Comparison of ENCODE assay signal across 21 cellular contexts in the genomic region with DNA sequence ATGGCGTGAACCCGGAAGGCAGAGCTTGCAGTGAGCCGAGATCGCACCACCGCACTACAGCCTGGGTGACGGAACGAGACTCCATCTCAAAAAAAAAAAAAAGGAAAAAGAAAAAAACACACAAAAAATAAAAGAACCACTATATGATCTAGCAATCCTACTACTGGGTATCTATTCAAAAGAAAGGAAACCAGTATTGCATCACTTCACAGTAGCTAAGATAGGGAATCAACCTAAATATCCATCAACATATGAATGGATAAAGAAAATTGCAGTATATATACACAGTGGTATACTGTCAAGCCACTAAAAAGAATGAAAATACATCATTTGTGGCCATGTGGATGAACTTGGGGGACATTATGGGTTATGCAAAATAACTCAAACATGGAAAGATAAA. TPM values are rescaled to one million over a fixed set of nuclear protein-coding genes. Genes with fewer than 3 reads are reported as not detected.
DNase-seq lines count a peak whose midpoint lies in the region; ATAC-seq and TF ChIP-seq lines count a peak whose summit lies in the region.
"Had no signal": no experiment of that assay in that cellular context is flagged by ENCODE, and none has a peak within 500 bp of the region (broad histone marks: within the 10 kb centered on the region; RNA-seq: fewer than 3 reads in every experiment).

No MANE protein-coding gene starts in this region.

- POLR2A ChIA-PET in activated CD8-positive, alpha-beta T cell treated with anti-CD3 and anti-CD28 coated beads for 36 hours (lab: Charles Lee) = interaction anchor here (0.6 kb wide), 1 partner anchor 45 kb away, joined by 3 read pairs; no protein-coding TSS in a partner anchor
- POLR2A ChIA-PET in activated CD8-positive, alpha-beta T cell treated with anti-CD3 and anti-CD28 coated beads, Interleukin-2, amount 10 ng/mL, durations not matched to agents 7 days and 5 days (lab: Charles Lee) = interaction anchor here (1.5 kb wide), 1 partner anchor 38 kb away, joined by 4 read pairs; the partner anchor contains the start of gene METTL21A

- no peak for ATAC-seq in activated CD8-positive, alpha-beta T cell treated with anti-CD3 and anti-CD28 coated beads for 36 hours
- no peak for ATAC-seq in activated CD8-positive, alpha-beta T cell treated with anti-CD3 and anti-CD28 coated beads, Interleukin-2, amount 10 ng/mL, durations not matched to agents 7 days and 5 days
- no peak for ATAC-seq in natural killer cell
- no peak for ATAC-seq in natural killer cell treated with Interleukin-12 subunit alpha and Interleukin-12 subunit beta and Interleukin-15 and Interleukin-18, amount 100 ng/mL, for 72 hours
- no peak for ATAC-seq in activated T-helper 17 cell treated with anti-CD3 and anti-CD28 coated beads, Interleukin-2, amount 50 U/mL, for 72 hours (replicated peaks)
- no peak for ATAC-seq in HG03175 (IDR thresholded peaks at IDR 0.05; ENCODE audit: unreplicated experiment)
- ATAC-seq: HCT116 had no signal

- intact Hi-C loops in activated CD8-positive, alpha-beta T cell treated with anti-CD3 and anti-CD28 coated beads for 36 hours (cut with micrococcal nuclease) = no loop called here
- intact Hi-C loops in natural killer cell (cut with micrococcal nuclease) = no loop called here

- peaks cover 18% of the 10 kb centered on the region for H3K4me1 Mint-ChIP-seq in activated CD8-positive, alpha-beta T cell treated with anti-CD3 and anti-CD28 coated beads for 36 hours (ENCODE audit: low read depth)
- H3K4me1 Mint-ChIP-seq in activated CD8-positive, alpha-beta T cell treated with anti-CD3 and anti-CD28 coated beads, Interleukin-2, amount 10 ng/mL, durations not matched to agents 7 days and 5 days (ENCODE audit: low read depth) = peaks cover 3% of the 10 kb centered on the region
- peaks cover 16 to 20% of the 10 kb centered on the region in 2 donors for H3K4me1 Mint-ChIP-seq in natural killer cell
- peaks cover 14 to 19% of the 10 kb centered on the region in 2 donors for H3K4me1 Mint-ChIP-seq in natural killer cell treated with Interleukin-12 subunit alpha and Interleukin-12 subunit beta and Interleukin-15 and Interleukin-18, amount 100 ng/mL, for 72 hours (ENCODE audit: low read depth in 2 of 2)
- H3K4me1 Mint-ChIP-seq in activated T-helper 17 cell treated with anti-CD3 and anti-CD28 coated beads, Interleukin-2, amount 50 U/mL, for 72 hours = peaks cover 23% of the 10 kb centered on the region
- H3K4me1 Mint-ChIP-seq in progenitor cell of endocrine pancreas (ENCODE audit: low read depth) = peaks cover 4% of the 10 kb centered on the region

- no peaks in the 10 kb centered on the region for H3K27me3 Mint-ChIP-seq in activated CD8-positive, alpha-beta T cell treated with anti-CD3 and anti-CD28 coated beads for 36 hours
- no peaks in the 10 kb centered on the region for H3K27me3 Mint-ChIP-seq in activated CD8-positive, alpha-beta T cell treated with anti-CD3 and anti-CD28 coated beads, Interleukin-2, amount 10 ng/mL, durations not matched to agents 7 days and 5 days (ENCODE audit: low read depth)
- no peaks in the 10 kb centered on the region for H3K27me3 Mint-ChIP-seq in natural killer cell (ENCODE audit: low read depth in 2 of 2)
- no peaks in the 10 kb centered on the region for H3K27me3 Mint-ChIP-seq in natural killer cell treated with Interleukin-12 subunit alpha and Interleukin-12 subunit beta and Interleukin-15 and Interleukin-18, amount 100 ng/mL, for 72 hours
- no peaks in the 10 kb centered on the region for H3K27me3 Mint-ChIP-seq in activated T-helper 17 cell treated with anti-CD3 and anti-CD28 coated beads, Interleukin-2, amount 50 U/mL, for 72 hours
- H3K27me3 Mint-ChIP-seq in progenitor cell of endocrine pancreas = no peaks in the 10 kb centered on the region

- no peak for DNase-seq in activated CD8-positive, alpha-beta T cell treated with anti-CD3 and anti-CD28 coated beads for 36 hours
- no peak for DNase-seq in activated CD8-positive, alpha-beta T cell treated with anti-CD3 and anti-CD28 coated beads, Interleukin-2, amount 10 ng/mL, durations not matched to agents 7 days and 5 days
- no peak for DNase-seq in natural killer cell
- DNase-seq in natural killer cell treated with Interleukin-12 subunit alpha and Interleukin-12 subunit beta and Interleukin-15 and Interleukin-18, amount 100 ng/mL, for 72 hours (ENCODE audit: low spot score) = no peak
- no peak for DNase-seq in progenitor cell of endocrine pancreas (ENCODE audit: low spot score, unreplicated experiment)
- DNase-seq in NCI-H2107 (lab: John Stamatoyannopoulos, UW) = no peak
- DNase-seq: 8988T, ACHN, BE2C, KBM-7, MV-4-11, NCI-H1105, NCI-H146, NCI-H1930, NCI-H446 treated with DMSO at 0.1 percent for 48 hours, NCI-H526 treated with DMSO at 0.1 percent for 48 hours, Right ventricle myocardium superior, RPMI8226 had no signal

- no peak overlapping the region for H3K4me3 Mint-ChIP-seq in activated CD8-positive, alpha-beta T cell treated with anti-CD3 and anti-CD28 coated beads for 36 hours
- H3K4me3 Mint-ChIP-seq in activated CD8-positive, alpha-beta T cell treated with anti-CD3 and anti-CD28 coated beads, Interleukin-2, amount 10 ng/mL, durations not matched to agents 7 days and 5 days = no peak overlapping the region
- H3K4me3 Mint-ChIP-seq in natural killer cell (no peak overlapping the region), progenitor cell of endocrine pancreas (ENCODE audit: low read depth) (no peak overlapping the region)
- no peak overlapping the region for H3K4me3 Mint-ChIP-seq in natural killer cell treated with Interleukin-12 subunit alpha and Interleukin-12 subunit beta and Interleukin-15 and Interleukin-18, amount 100 ng/mL, for 72 hours
- H3K4me3 Mint-ChIP-seq in activated T-helper 17 cell treated with anti-CD3 and anti-CD28 coated beads, Interleukin-2, amount 50 U/mL, for 72 hours = no peak overlapping the region

- peaks cover 90% of the 10 kb centered on the region for H3K36me3 Mint-ChIP-seq in activated CD8-positive, alpha-beta T cell treated with anti-CD3 and anti-CD28 coated beads for 36 hours (ENCODE audit: low read depth)
- H3K36me3 Mint-ChIP-seq in activated CD8-positive, alpha-beta T cell treated with anti-CD3 and anti-CD28 coated beads, Interleukin-2, amount 10 ng/mL, durations not matched to agents 7 days and 5 days (ENCODE audit: low read depth) = peaks cover 86% of the 10 kb centered on the region
- peaks cover 8% of the 10 kb centered on the region for H3K36me3 Mint-ChIP-seq in natural killer cell
- peaks cover 50% of the 10 kb centered on the region for H3K36me3 Mint-ChIP-seq in natural killer cell treated with Interleukin-12 subunit alpha and Interleukin-12 subunit beta and Interleukin-15 and Interleukin-18, amount 100 ng/mL, for 72 hours
- peaks cover 99% of the 10 kb centered on the region for H3K36me3 Mint-ChIP-seq in activated T-helper 17 cell treated with anti-CD3 and anti-CD28 coated beads, Interleukin-2, amount 50 U/mL, for 72 hours (ENCODE audit: low read depth)
- H3K36me3 Mint-ChIP-seq in progenitor cell of endocrine pancreas (ENCODE audit: insufficient read depth) = peaks cover 71% of the 10 kb centered on the region

- peak overlapping the region; percentile 18 for H3K27ac Mint-ChIP-seq in activated CD8-positive, alpha-beta T cell treated with anti-CD3 and anti-CD28 coated beads for 36 hours
- H3K27ac Mint-ChIP-seq in activated CD8-positive, alpha-beta T cell treated with anti-CD3 and anti-CD28 coated beads, Interleukin-2, amount 10 ng/mL, durations not matched to agents 7 days and 5 days = no peak overlapping the region
- H3K27ac Mint-ChIP-seq in natural killer cell (peak overlapping the region; percentile 10 to 32), progenitor cell of endocrine pancreas (peak overlapping the region; percentile 4)
- H3K27ac Mint-ChIP-seq in natural killer cell treated with Interleukin-12 subunit alpha and Interleukin-12 subunit beta and Interleukin-15 and Interleukin-18, amount 100 ng/mL, for 72 hours = peak overlapping the region in 1 of 2 donors; percentile 26
- peak overlapping the region; percentile 76 for H3K27ac Mint-ChIP-seq in activated T-helper 17 cell treated with anti-CD3 and anti-CD28 coated beads, Interleukin-2, amount 50 U/mL, for 72 hours

- CTCF ChIA-PET in activated CD8-positive, alpha-beta T cell treated with anti-CD3 and anti-CD28 coated beads for 36 hours (lab: Charles Lee) = interaction anchor here (1.0 kb wide), 1 partner anchor 22 kb away, joined by 3 read pairs; no protein-coding TSS in a partner anchor
- CTCF ChIA-PET in activated CD8-positive, alpha-beta T cell treated with anti-CD3 and anti-CD28 coated beads, Interleukin-2, amount 10 ng/mL, durations not matched to agents 7 days and 5 days (lab: Charles Lee) = interaction anchor here (1.4 kb wide), 1 partner anchor 54 kb away, joined by 6 read pairs; no protein-coding TSS in a partner anchor

- H3K9me3 Mint-ChIP-seq in activated CD8-positive, alpha-beta T cell treated with anti-CD3 and anti-CD28 coated beads for 36 hours = peaks cover 11% of the 10 kb centered on the region
- peaks cover 12% of the 10 kb centered on the region for H3K9me3 Mint-ChIP-seq in activated CD8-positive, alpha-beta T cell treated with anti-CD3 and anti-CD28 coated beads, Interleukin-2, amount 10 ng/mL, durations not matched to agents 7 days and 5 days (ENCODE audit: insufficient read depth)
- no peaks in the 10 kb centered on the region for H3K9me3 Mint-ChIP-seq in natural killer cell
- H3K9me3 Mint-ChIP-seq in natural killer cell treated with Interleukin-12 subunit alpha and Interleukin-12 subunit beta and Interleukin-15 and Interleukin-18, amount 100 ng/mL, for 72 hours = no peaks in the 10 kb centered on the region
- no peaks in the 10 kb centered on the region for H3K9me3 Mint-ChIP-seq in activated T-helper 17 cell treated with anti-CD3 and anti-CD28 coated beads, Interleukin-2, amount 50 U/mL, for 72 hours
- H3K9me3 Mint-ChIP-seq in progenitor cell of endocrine pancreas (ENCODE audit: low read depth) = peaks cover 3% of the 10 kb centered on the region

- TF ChIP-seq CTCF in activated CD8-positive, alpha-beta T cell treated with anti-CD3 and anti-CD28 coated beads for 36 hours (IDR thresholded peaks at IDR 0.05) = no peak
- TF ChIP-seq CTCF in natural killer cell (IDR thresholded peaks at IDR 0.05) (no peak), progenitor cell of endocrine pancreas (IDR thresholded peaks at IDR 0.05; ENCODE audit: unreplicated experiment) (no peak)

RNA-seq across cellular contexts. Expression of gene METTL21A, which starts 37.9 kb away (rescaled TPM):
- 10 to 100 TPM; 28.9 to 30.7 TPM for total RNA-seq in activated CD8-positive, alpha-beta T cell treated with anti-CD3 and anti-CD28 coated beads for 36 hours
- total RNA-seq in activated CD8-positive, alpha-beta T cell treated with anti-CD3 and anti-CD28 coated beads, Interleukin-2, amount 10 ng/mL, durations not matched to agents 7 days and 5 days = 10 to 100 TPM; 22.9 TPM
- total RNA-seq in natural killer cell (10 to 100 TPM; 10.1 to 11.5 (median 11.0) TPM), progenitor cell of endocrine pancreas (31.2 and 32.6 TPM in 2 replicates)
- 10 to 100 TPM in 1 of 2 donors, 1 to 10 TPM in 1; 9.7 to 23.4 TPM for total RNA-seq in natural killer cell treated with Interleukin-12 subunit alpha and Interleukin-12 subunit beta and Interleukin-15 and Interleukin-18, amount 100 ng/mL, for 72 hours
- total RNA-seq in activated T-helper 17 cell treated with anti-CD3 and anti-CD28 coated beads, Interleukin-2, amount 50 U/mL, for 72 hours = 10 to 100 TPM; 10.8 to 20.4 TPM

RNA-seq across cellular contexts. Expression of gene CREB1, which starts 57.5 kb away (rescaled TPM):
- 10 to 100 TPM; 92.8 to 95.8 TPM for total RNA-seq in activated CD8-positive, alpha-beta T cell treated with anti-CD3 and anti-CD28 coated beads for 36 hours
- 100 to 1,000 TPM in 1 of 2 experiments, 10 to 100 TPM in 1; 87.6 to 103 TPM for total RNA-seq in activated CD8-positive, alpha-beta T cell treated with anti-CD3 and anti-CD28 coated beads, Interleukin-2, amount 10 ng/mL, durations not matched to agents 7 days and 5 days
- total RNA-seq in natural killer cell = 100 to 1,000 TPM in 2 of 3 donors, 10 to 100 TPM in 1; 88.1 to 107 (median 106) TPM
- 100 to 1,000 TPM in 1 of 2 donors, 10 to 100 TPM in 1; 96.8 to 125 TPM for total RNA-seq in natural killer cell treated with Interleukin-12 subunit alpha and Interleukin-12 subunit beta and Interleukin-15 and Interleukin-18, amount 100 ng/mL, for 72 hours
- 10 to 100 TPM; 84.2 to 97.5 TPM for total RNA-seq in activated T-helper 17 cell treated with anti-CD3 and anti-CD28 coated beads, Interleukin-2, amount 50 U/mL, for 72 hours
- 103 and 111 TPM in 2 replicates for total RNA-seq in progenitor cell of endocrine pancreas
